ENCODE assay signal across 23 cellular contexts in the genomic region with DNA sequence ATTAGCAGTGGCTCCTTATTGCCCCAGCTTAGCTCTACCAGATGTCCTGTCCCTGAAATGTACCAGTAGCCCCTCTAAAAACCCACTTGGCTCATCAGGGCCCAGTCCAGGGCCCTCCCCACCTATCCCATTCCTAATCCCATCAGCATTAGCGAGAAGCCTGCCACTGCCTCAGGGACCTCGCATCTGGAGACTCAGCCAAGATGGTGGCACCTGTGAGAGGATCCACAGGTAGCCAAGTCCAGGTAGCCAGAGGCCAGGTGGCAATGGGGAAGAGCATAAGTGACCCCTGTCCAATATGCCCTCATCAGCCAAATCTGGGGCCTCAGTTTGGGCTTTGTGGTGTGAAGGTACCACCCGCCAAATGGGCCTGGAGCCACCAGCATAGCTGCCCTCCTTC.
DNase-seq lines count a peak whose midpoint lies in the region; ATAC-seq and TF ChIP-seq lines count a peak whose summit lies in the region.
"Had no signal": no experiment of that assay in that cellular context is flagged by ENCODE, and none has a peak within 500 bp of the region (broad histone marks: within the 10 kb centered on the region; RNA-seq: fewer than 3 reads in every experiment).

No MANE protein-coding gene starts in this region.

- H2AFZ ChIP-seq in IMR-90 (replicated peaks; ENCODE audit: low read length, poor library complexity) = no peak overlapping the region

- no peak overlapping the region for H2BK5ac ChIP-seq in IMR-90 (ENCODE audit: low read depth, low read length, poor library complexity, severe bottlenecking)

- POLR2A ChIA-PET in IMR-90 (lab: Charles Lee; ENCODE audit: unreplicated experiment) = no interaction called here

- H3K9me3 ChIP-seq in IMR-90 (ENCODE audit: control insufficient read depth, insufficient read depth, low read length) = no peaks in the 10 kb centered on the region
- H3K9me3 ChIP-seq: A549; BLaER1 treated with 17β-estradiol and CSF1 and Interleukin-3, amounts not matched to agents 10 nM and 100 nM; Caco-2 had no signal

- intact Hi-C loops in IMR-90 (cut with micrococcal nuclease) = no loop called here

- no peak for TF ChIP-seq CTCF in IMR-90 (conservative IDR thresholded peaks at IDR 0.05; ENCODE audit: low read depth, low read length)

- no peak overlapping the region for H3K23ac ChIP-seq in IMR-90 (ENCODE audit: low read depth, low read length)

- no peak for TF ChIP-seq RAD21 in IMR-90 (IDR thresholded peaks at IDR 0.05; ENCODE audit: low read length)

- H2BK120ac ChIP-seq in IMR-90 (ENCODE audit: low read depth, low read length) = no peak overlapping the region

- H3K4me1 ChIP-seq in IMR-90 (ENCODE audit: control insufficient read depth, insufficient read depth, low read length) = no peaks in the 10 kb centered on the region
- H3K4me1 ChIP-seq: Caco-2 had no signal

- H3K9ac ChIP-seq in IMR-90 (ENCODE audit: low read depth, low read length) = no peak overlapping the region
- H3K9ac ChIP-seq: BLaER1 treated with 17β-estradiol and CSF1 and Interleukin-3, amounts not matched to agents 10 nM and 100 nM had no signal

- BruUV-seq in IMR-90 (replicated peaks; lab: Mats Ljungman, UMichigan) = no TSS peak

- in situ Hi-C loops in IMR-90 (cut with MboI; ENCODE audit: low sequenced_read_pairs) = no loop called here

- H3K4ac ChIP-seq in IMR-90 (ENCODE audit: low read depth, low read length) = no peak overlapping the region

- no peaks in the 10 kb centered on the region for H3K27me3 ChIP-seq in IMR-90 (ENCODE audit: control insufficient read depth, insufficient read depth, low read length)
- H3K27me3 ChIP-seq: BLaER1 treated with 17β-estradiol and CSF1 and Interleukin-3, amounts not matched to agents 10 nM and 100 nM had no signal

- ATAC-seq in IMR-90 (ENCODE audit: low read depth) (no peak), HG03175 (IDR thresholded peaks at IDR 0.05; ENCODE audit: unreplicated experiment) (no peak)
- ATAC-seq: A549; CD8-positive, alpha-beta T cell; GM12878 had no signal

- H4K5ac ChIP-seq in IMR-90 (ENCODE audit: low read depth, low read length) = no peak overlapping the region

- H2BK20ac ChIP-seq in IMR-90 (ENCODE audit: low read depth, low read length) = no peak overlapping the region

- H3K56ac ChIP-seq in IMR-90 (ENCODE audit: extremely low read depth, insufficient read depth, low read length) = no peak overlapping the region

- no peaks in the 10 kb centered on the region; the same call in 1 of the 2 replicates for H3K9me1 ChIP-seq in IMR-90 (ENCODE audit: insufficient read depth, low read length)

- H3K36me3 ChIP-seq in IMR-90 (ENCODE audit: control insufficient read depth, insufficient read depth, low read length) = no peaks in the 10 kb centered on the region; the same call in 1 of the 2 replicates
- H3K36me3 ChIP-seq: BLaER1 treated with 17β-estradiol and CSF1 and Interleukin-3, amounts not matched to agents 10 nM and 100 nM had no signal

- CTCF ChIA-PET in IMR-90 (lab: Yijun Ruan, JAX) = no interaction called here

- dilution Hi-C loops in IMR-90 (cut with HindIII; ENCODE audit: low sequenced_read_pairs, unreplicated experiment) = no loop called here

- H3K27ac ChIP-seq in IMR-90 (ENCODE audit: insufficient read depth, low read length) = no peak overlapping the region
- H3K27ac ChIP-seq: 22Rv1; A549; BLaER1 treated with 17β-estradiol and CSF1 and Interleukin-3, amounts not matched to agents 10 nM and 100 nM; C4-2B had no signal

- no peak overlapping the region for H2AK5ac ChIP-seq in IMR-90 (ENCODE audit: low read depth, low read length)

- TF ChIP-seq POLR2A in IMR-90 (IDR thresholded peaks at IDR 0.05; ENCODE audit: low read depth, low read length) = no peak

- DNase-seq in IMR-90 = no peak
- peak; percentile 38 for DNase-seq in NCI-H82 (lab: John Stamatoyannopoulos, UW)
- peak; percentile 37 for DNase-seq in islet precursor cell
- DNase-seq in DMS 273 (lab: John Stamatoyannopoulos, UW; ENCODE audit: unreplicated experiment) = no peak
- DNase-seq in NCI-H2227 treated with DMSO at 0.1 percent for 48 hours (lab: John Stamatoyannopoulos, UW) = no peak
- DNase-seq: AML-193; Caco-2; Calu3; CD4-positive, alpha-beta T cell; CD8-positive, alpha-beta T cell; DMS 273 treated with DMSO at 0.1 percent for 48 hours; DMS153; DMS53; DMS79; DND-41; EL; GDM1 had no signal

- H3K79me1 ChIP-seq in IMR-90 (ENCODE audit: low read depth in 1 of 2, low read length in 2 of 2) = peaks cover 0 to 6% of the 10 kb centered on the region in 2 experiments; a peak in 2 of 4 replicates

- no peaks in the 10 kb centered on the region for H4K20me1 ChIP-seq in IMR-90 (ENCODE audit: insufficient read depth, low read length)
- H4K20me1 ChIP-seq: BLaER1 treated with 17β-estradiol and CSF1 and Interleukin-3, amounts not matched to agents 10 nM and 100 nM had no signal

- H2AK9ac ChIP-seq in IMR-90 (replicated peaks; ENCODE audit: low read depth, low read length, poor library complexity) = peak overlapping the region; percentile 74

- no CpG with 5 or more reads among the region's 3 CpGs for WGBS in IMR-90 (ENCODE audit: extremely low coverage in 2 of 2, insufficient read length in 1 of 2), 2 experiments

- no peak overlapping the region for H3K14ac ChIP-seq in IMR-90 (replicated peaks; ENCODE audit: low read depth, low read length)

- H3K4me3 ChIP-seq in IMR-90 (ENCODE audit: insufficient read depth, low read depth, low read length) = no peak overlapping the region
- H3K4me3 ChIP-seq: A549; BLaER1 treated with 17β-estradiol and CSF1 and Interleukin-3, amounts not matched to agents 10 nM and 100 nM; GM12878 had no signal

- H4K91ac ChIP-seq in IMR-90 (ENCODE audit: insufficient read depth, low read depth, low read length) = no peak overlapping the region

- H3K18ac ChIP-seq in IMR-90 (ENCODE audit: low read depth, low read length) = no peak overlapping the region

- H4K8ac ChIP-seq in IMR-90 (ENCODE audit: low read depth in 2 of 2, low read length in 2 of 2) = no peak overlapping the region

- no peak overlapping the region for H3K4me2 ChIP-seq in IMR-90 (ENCODE audit: low read depth, low read length)
- H3K4me2 ChIP-seq: A549; BLaER1 treated with 17β-estradiol and CSF1 and Interleukin-3, amounts not matched to agents 10 nM and 100 nM had no signal

- H2BK15ac ChIP-seq in IMR-90 (ENCODE audit: low read depth, low read length) = no peak overlapping the region

TF ChIP-seq in IMR-90, 13 proteins besides CTCF, POLR2A, EP300 and RAD21:
- TF ChIP-seq MAFK (IDR thresholded peaks at IDR 0.05; ENCODE audit: low read depth, low read length) (no peak), CHD1 (IDR thresholded peaks at IDR 0.05; ENCODE audit: low read depth, low read length) (no peak), ELK1 (IDR thresholded peaks at IDR 0.05; ENCODE audit: borderline replicate concordance, low read depth, low read length) (no peak), CEBPB (IDR thresholded peaks at IDR 0.05; ENCODE audit: low read depth, low read length) (no peak), SMC3 (IDR thresholded peaks at IDR 0.05; ENCODE audit: low read depth, low read length) (no peak), MAZ (IDR thresholded peaks at IDR 0.05; ENCODE audit: borderline replicate concordance, low read depth, low read length) (no peak), RCOR1 (IDR thresholded peaks at IDR 0.05; ENCODE audit: insufficient replicate concordance, low read length) (no peak), RFX5 (IDR thresholded peaks at IDR 0.05; ENCODE audit: low read depth, low read length) (no peak), NFE2L2 (IDR thresholded peaks at IDR 0.05; ENCODE audit: low read depth, low read length) (no peak), BHLHE40 (IDR thresholded peaks at IDR 0.05; ENCODE audit: low read depth, low read length) (no peak), FOS (IDR thresholded peaks at IDR 0.05; ENCODE audit: low read depth, low read length) (no peak), MXI1 (IDR thresholded peaks at IDR 0.05; ENCODE audit: borderline replicate concordance, low read depth, low read length) (no peak)
- TF ChIP-seq, protein P1, sequence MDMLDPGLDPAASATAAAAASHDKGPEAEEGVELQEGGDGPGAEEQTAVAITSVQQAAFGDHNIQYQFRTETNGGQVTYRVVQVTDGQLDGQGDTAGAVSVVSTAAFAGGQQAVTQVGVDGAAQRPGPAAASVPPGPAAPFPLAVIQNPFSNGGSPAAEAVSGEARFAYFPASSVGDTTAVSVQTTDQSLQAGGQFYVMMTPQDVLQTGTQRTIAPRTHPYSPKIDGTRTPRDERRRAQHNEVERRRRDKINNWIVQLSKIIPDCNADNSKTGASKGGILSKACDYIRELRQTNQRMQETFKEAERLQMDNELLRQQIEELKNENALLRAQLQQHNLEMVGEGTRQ (IDR thresholded peaks at IDR 0.05; ENCODE audit: low read depth, low read length) = no peak

Comparison
In these comparisons a context has a peak if more than half of its experiments do, and no peak if none do; other contexts are left out.
1. DNase-seq: peak in NCI-H82 (single experiment) and islet precursor cell (single experiment); none in IMR-90 (single experiment), DMS 273 (single experiment) and NCI-H2227 treated with DMSO at 0.1 percent for 48 hours (single experiment).